22 cellular contexts compared by ENCODE assay signal in the genomic region with DNA sequence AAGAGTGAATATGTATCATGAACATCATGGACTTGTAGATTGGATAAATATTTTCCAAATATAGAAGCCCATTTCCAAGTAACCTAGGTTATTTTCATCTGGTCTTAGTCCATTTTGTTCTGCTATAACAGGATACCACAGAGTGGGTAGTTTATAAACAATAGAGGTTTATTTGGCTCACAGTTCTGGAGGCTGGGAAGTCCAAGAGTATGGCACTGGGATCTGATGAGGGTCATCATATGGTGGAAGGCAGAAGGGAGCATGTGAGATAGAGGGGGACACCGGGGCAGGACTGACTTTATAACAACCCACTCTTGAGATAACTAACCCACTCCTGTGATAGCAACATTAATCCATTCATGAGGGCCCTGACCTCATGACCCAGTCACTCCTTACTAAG. TPM values are rescaled to one million over a fixed set of nuclear protein-coding genes. Genes with fewer than 3 reads are reported as not detected.
DNase-seq lines count a peak whose midpoint lies in the region; ATAC-seq, FAIRE-seq and TF ChIP-seq lines count a peak whose summit lies in the region.
"Had no signal": no experiment of that assay in that cellular context is flagged by ENCODE, and none has a peak within 500 bp of the region (broad histone marks: within the 10 kb centered on the region; RNA-seq: fewer than 3 reads in every experiment).

No MANE protein-coding gene starts in this region.

- 0 out of 4 replicates have a peak, but pooled peaks cover 0 to 4% of the 10 kb centered on the region in 2 experiments for H3K4me1 ChIP-seq in HCT116 (ENCODE audit: control insufficient read depth in 1 of 2, insufficient read depth in 2 of 2, low read length in 2 of 2)
- H3K4me1 ChIP-seq in HEK293 (ENCODE audit: control insufficient read depth, insufficient read depth, low read length), result no peaks in the 10 kb centered on the region
- no peaks in the 10 kb centered on the region; a peak in 1 of 5 replicates for H3K4me1 ChIP-seq in K562 (replicated peaks in 1 of 2; ENCODE audit: control insufficient read depth in 2 of 2, insufficient read depth in 2 of 2, low read length in 2 of 2)
- H3K4me1 ChIP-seq in aorta (ENCODE audit: control insufficient read depth in 1 of 2, insufficient read depth in 2 of 2, low read length in 2 of 2), result no peaks in the 10 kb centered on the region
- H3K4me1 ChIP-seq: BE2C had no signal

- CTCF ChIA-PET in HCT116 (lab: Charles Lee) (no interaction called here), HEK293 (lab: Yijun Ruan, JAX) (no interaction called here), K562 (lab: Yijun Ruan, JAX; ENCODE audit: low intra/inter-chr PET ratio) (no interaction called here)

- no peak overlapping the region for H3K9ac ChIP-seq in HCT116 (ENCODE audit: low read length)
- H3K9ac ChIP-seq in K562 (ENCODE audit: insufficient read depth in 1 of 2, low read depth in 2 of 2, low read length in 2 of 2), result no peak overlapping the region
- H3K9ac ChIP-seq: BLaER1 had no signal

- in situ Hi-C loops in K562 (cut with MboI), result no loop called here

- no peaks in the 10 kb centered on the region for H3K36me3 ChIP-seq in HCT116 (ENCODE audit: control insufficient read depth in 1 of 2, insufficient read depth in 2 of 2, low read length in 2 of 2)
- no peaks in the 10 kb centered on the region for H3K36me3 ChIP-seq in HEK293 (ENCODE audit: control insufficient read depth in 2 of 2, insufficient read depth in 1 of 2, low read length in 2 of 2)
- H3K36me3 ChIP-seq in K562 (ENCODE audit: control insufficient read depth, insufficient read depth, low read length), result no peaks in the 10 kb centered on the region
- H3K36me3 ChIP-seq in aorta (ENCODE audit: control insufficient read depth in 1 of 2, insufficient read depth in 2 of 2, low read length in 1 of 2), result no peaks in the 10 kb centered on the region
- H3K36me3 ChIP-seq: BE2C, BLaER1 had no signal

- intact Hi-C loops in HCT116 (cut with micrococcal nuclease), result no loop called here
- intact Hi-C loops in K562 (cut with micrococcal nuclease), result no loop called here
- intact Hi-C loops in Right ventricle myocardium superior (cut with DNase I), result no loop called here
- intact Hi-C loops in aorta (cut with DNase I), result no loop called here

- no peak overlapping the region for H2AFZ ChIP-seq in HCT116 (ENCODE audit: low read depth, low read length, poor library complexity, severe bottlenecking)
- no peak overlapping the region for H2AFZ ChIP-seq in K562 (ENCODE audit: low read depth, low read length)

- ATAC-seq in HCT116, result no peak
- ATAC-seq in K562, result no peak
- no peak for ATAC-seq in HG03095 (IDR thresholded peaks at IDR 0.05; ENCODE audit: unreplicated experiment)
- no peak for ATAC-seq in Right ventricle myocardium superior (ENCODE audit: poor library complexity)
- no peak for ATAC-seq in aorta (ENCODE audit: low FRiP score)
- ATAC-seq: CD8-positive, alpha-beta T cell had no signal

- 7% methylated on average over 1 of the region's 1 CpG for WGBS in K562 (ENCODE audit: insufficient coverage, low coverage, missing lambda C conversion rate)
- WGBS in aorta, 2 donors, result 95 to 98% methylated on average over 1 of the region's 1 CpG

- no peaks in the 10 kb centered on the region for H3K9me1 ChIP-seq in K562 (ENCODE audit: control insufficient read depth, insufficient read depth, low read length)

- no peak for TF ChIP-seq EP300 in K562 (IDR thresholded peaks at IDR 0.05; ENCODE audit: low read length)

- no peaks in the 10 kb centered on the region for H3K79me2 ChIP-seq in HCT116 (ENCODE audit: insufficient read depth, low read length)
- H3K79me2 ChIP-seq in K562 (ENCODE audit: control insufficient read depth, insufficient read depth, low read length), result no peaks in the 10 kb centered on the region

- TF ChIP-seq CTCF in HCT116 (IDR thresholded peaks at IDR 0.05 in 2 of 3, conservative IDR thresholded peaks at IDR 0.05 in 1 of 3; ENCODE audit: borderline replicate concordance in 1 of 3, insufficient read depth in 1 of 3, low read depth in 2 of 3, low read length in 2 of 3) (no peak), HEK293 (tag by site-specific recombination; IDR thresholded peaks at IDR 0.05) (no peak), K562 (IDR thresholded peaks at IDR 0.05 in 2 of 3, conservative IDR thresholded peaks at IDR 0.05 in 1 of 3; ENCODE audit: insufficient read depth in 2 of 3, low read depth in 1 of 3, low read length in 3 of 3) (no peak)

- no peaks in the 10 kb centered on the region for H3K9me3 ChIP-seq in HCT116 (ENCODE audit: control insufficient read depth in 1 of 2, insufficient read depth in 1 of 2, low read depth in 1 of 2, low read length in 2 of 2)
- no peaks in the 10 kb centered on the region for H3K9me3 ChIP-seq in HEK293 (ENCODE audit: control insufficient read depth, insufficient read depth, low read depth, low read length)
- H3K9me3 ChIP-seq in K562 (replicated peaks; ENCODE audit: control insufficient read depth, insufficient read depth, low read depth, low read length), result 0 out of 2 replicates have a peak, but pooled peaks cover 1% of the 10 kb centered on the region
- no peaks in the 10 kb centered on the region for H3K9me3 ChIP-seq in aorta (ENCODE audit: control insufficient read depth, low read length)
- H3K9me3 ChIP-seq: BE2C, BLaER1 had no signal

- BruUV-seq in HCT116 (replicated peaks; lab: Mats Ljungman, UMichigan) (no TSS peak), K562 (replicated peaks; lab: Mats Ljungman, UMichigan) (no TSS peak)

- H3K4me2 ChIP-seq in HCT116 (ENCODE audit: low read length) (no peak overlapping the region), K562 (ENCODE audit: insufficient read depth, low read length) (no peak overlapping the region)
- H3K4me2 ChIP-seq: BLaER1 had no signal

- TF ChIP-seq RAD21 in HCT116 (IDR thresholded peaks at IDR 0.05; ENCODE audit: low read depth) (no peak), K562 (CRISPR knock-in tag; conservative IDR thresholded peaks at IDR 0.05 in 1 of 2, IDR thresholded peaks at IDR 0.05 in 1 of 2) (no peak)

- FAIRE-seq in K562 (lab: Jason Lieb, UNC), result no peak
- FAIRE-seq: A204.1, D721Med, G401.6, GM12891, GM19239 had no signal

- H3K9me2 ChIP-seq in HCT116 (ENCODE audit: insufficient read depth), result no peaks in the 10 kb centered on the region

- H4K20me1 ChIP-seq in HCT116 (ENCODE audit: insufficient read depth) (no peaks in the 10 kb centered on the region), K562 (replicated peaks; ENCODE audit: control insufficient read depth, insufficient read depth, low read length) (no peaks in the 10 kb centered on the region)
- H4K20me1 ChIP-seq: BLaER1 had no signal

- H3K27me3 ChIP-seq in HCT116 (ENCODE audit: insufficient read depth, low read length), result no peaks in the 10 kb centered on the region
- no peaks in the 10 kb centered on the region for H3K27me3 ChIP-seq in K562 (ENCODE audit: control insufficient read depth in 2 of 2, insufficient read depth in 2 of 2, low read length in 2 of 2)
- H3K27me3 ChIP-seq in aorta (ENCODE audit: control insufficient read depth in 1 of 2, insufficient read depth in 2 of 2, low read length in 1 of 2), result no peaks in the 10 kb centered on the region
- H3K27me3 ChIP-seq: BE2C, BLaER1 had no signal

- H3K4me3 ChIP-seq in HCT116 (replicated peaks in 1 of 2; ENCODE audit: low read depth in 1 of 2, low read length in 2 of 2) (no peak overlapping the region), HEK293 (ENCODE audit: low read depth, low read length) (no peak overlapping the region), K562 (no peak overlapping the region), aorta (ENCODE audit: low read length in 2 of 2) (no peak overlapping the region)
- H3K4me3 ChIP-seq: BLaER1 had no signal

- H3K27ac ChIP-seq in HCT116 (ENCODE audit: low read depth, low read length) (no peak overlapping the region), HEK293 (ENCODE audit: extremely low read depth, low read depth, low read length) (no peak overlapping the region), K562 (ENCODE audit: extremely low read depth, low read depth, low read length) (no peak overlapping the region), aorta (ENCODE audit: low read depth in 1 of 2, low read length in 2 of 2) (no peak overlapping the region)
- H3K27ac ChIP-seq: BLaER1 had no signal

- DNase-seq in HCT116 (ENCODE audit: low read depth, low spot score) (no peak), K562 (ENCODE audit: extremely low read depth in 1 of 4, low spot score in 3 of 4) (no peak), Right ventricle myocardium superior (no peak), aorta (no peak)
- DNase-seq: 8988T; ACHN; BE2C; C1 segment of cervical spinal cord; Caco-2; Calu3; CD4-positive, alpha-beta T cell; CD8-positive, alpha-beta T cell; DMS79 treated with DMSO at 0.1 percent for 48 hours; GF-D8 had no signal

- RAD21 ChIA-PET in HCT116 (lab: Charles Lee; ENCODE audit: low non-redundant PET in 1 of 2, low total read pairs in 2 of 2, uncharacterized antibody in 2 of 2, unreplicated experiment in 2 of 2), result no interaction called here

- POLR2A ChIA-PET in HCT116 (lab: Charles Lee) (no interaction called here), HEK293 (lab: Yijun Ruan, JAX) (no interaction called here), K562 (lab: Yijun Ruan, JAX) (no interaction called here)

- TF ChIP-seq POLR2A in HCT116 (IDR thresholded peaks at IDR 0.05; ENCODE audit: borderline replicate concordance, extremely low read depth, insufficient read depth, insufficient read length) (no peak), K562 (conservative IDR thresholded peaks at IDR 0.05) (no peak)

RNA-seq across cellular contexts. Expression of a gene that starts 9.4 kb away (rescaled TPM):
- total RNA-seq in HCT116 (2021; ENCODE audit: unreplicated experiment) (28.9 TPM), K562 (2014; rRNA removed) (23.0 and 23.9 TPM in 2 replicates), K562 (2014; rRNA removed; fragmentation: Illumina TruSeq; extraction: Trizol) (56.1 and 59.4 TPM in 2 replicates), K562 (2015; rRNA removed; fragmentation: Illumina TruSeq; extraction: Trizol) (44.8 and 47.5 TPM in 2 replicates), K562 (2021) (43.3 and 45.3 TPM in 2 replicates), Right ventricle myocardium superior (25.0 TPM), aorta (10 to 100 TPM; 44.1 to 46.6 TPM)
- polyA plus RNA-seq in HCT116 (2012), result 4.5 and 5.1 TPM in 2 replicates
- 68.6 and 206 TPM in 2 replicates for total RNA-seq in K562 (2011; cell fraction: chromatin; rRNA removed; ENCODE audit: low replicate concordance)
- total RNA-seq in K562 (2011; cell fraction: nucleolus; rRNA removed), result 29.5 and 38.4 TPM in 2 replicates
- total RNA-seq in K562 (2011; cell fraction: nucleoplasm; rRNA removed), result 68.1 and 97.3 TPM in 2 replicates
- polyA plus RNA-seq in K562 (2011; rRNA removed) (15.1 and 18.2 TPM in 2 replicates), K562 (2014; fragmentation: Illumina TruSeq; extraction: Trizol) (15.4 and 21.1 TPM in 2 replicates), K562 (2014; fragmentation: Nextera tagmentation; extraction: Ambion mirVana) (1 to 10 TPM; 4.7 to 4.8 TPM), K562 (2014; rRNA removed) (8.9 and 9.7 TPM in 2 replicates), aorta (1 to 10 TPM; 1.9 to 6.0 TPM)
- polyA plus RNA-seq in K562 (2011; cell fraction: cytosol; rRNA removed), result 7.3 and 9.3 TPM in 2 replicates
- 18.7 and 21.6 TPM in 2 replicates for polyA plus RNA-seq in K562 (2011; cell fraction: nucleus; rRNA removed)
- 10.1 and 11.9 TPM in 2 replicates for polyA plus RNA-seq in K562 (2012)
- 132 and 175 TPM in 2 replicates for polyA minus RNA-seq in K562 (2011; rRNA and poly(A)+ RNA removed)
- polyA minus RNA-seq in K562 (2011; cell fraction: cytosol; rRNA and poly(A)+ RNA removed), result 41.2 and 42.2 TPM in 2 replicates
- 26.8 and 59.2 TPM in 2 replicates for polyA minus RNA-seq in K562 (2011; cell fraction: nucleus; rRNA and poly(A)+ RNA removed)
